Comparison of ENCODE assay signal across 19 cellular contexts in genomic region chr4:190031264-190031663, GRCh38. TPM values are rescaled to one million over a fixed set of nuclear protein-coding genes. Genes with fewer than 3 reads are reported as not detected.
"Had no signal": no experiment of that assay in that cellular context is flagged by ENCODE, and none has a peak within 500 bp of the region (broad histone marks: within the 10 kb centered on the region; RNA-seq: fewer than 3 reads in every experiment).

No MANE protein-coding gene starts in this region.

RNA-seq across cellular contexts. Expression of gene FRG2, which starts 4.2 kb away (rescaled TPM):
- total RNA-seq: colonic mucosa, dermis microvascular lymphatic vessel endothelial cell, endodermal cell, esophagus mucosa, esophagus squamous epithelium, gastrocnemius medialis, glomerular endothelial cell, heart right ventricle, kidney epithelial cell, left cardiac atrium, left lung, left ventricle myocardium superior, lower leg skin, lower lobe of right lung, lung microvascular endothelial cell, mesenteric fat pad, mesothelial cell of epicardium, mucosa of descending colon, myocyte had no signal

RNA-seq across cellular contexts. Expression of gene DBET, which starts 33.0 kb away (rescaled TPM):
- total RNA-seq: colonic mucosa, dermis microvascular lymphatic vessel endothelial cell, endodermal cell, esophagus mucosa, esophagus squamous epithelium, gastrocnemius medialis, glomerular endothelial cell, heart right ventricle, kidney epithelial cell, left cardiac atrium, left ventricle myocardium superior, lower leg skin, lower lobe of right lung, lung microvascular endothelial cell, mesenteric fat pad, mesothelial cell of epicardium, mucosa of descending colon, myocyte had no signal
